In the genomic region with DNA sequence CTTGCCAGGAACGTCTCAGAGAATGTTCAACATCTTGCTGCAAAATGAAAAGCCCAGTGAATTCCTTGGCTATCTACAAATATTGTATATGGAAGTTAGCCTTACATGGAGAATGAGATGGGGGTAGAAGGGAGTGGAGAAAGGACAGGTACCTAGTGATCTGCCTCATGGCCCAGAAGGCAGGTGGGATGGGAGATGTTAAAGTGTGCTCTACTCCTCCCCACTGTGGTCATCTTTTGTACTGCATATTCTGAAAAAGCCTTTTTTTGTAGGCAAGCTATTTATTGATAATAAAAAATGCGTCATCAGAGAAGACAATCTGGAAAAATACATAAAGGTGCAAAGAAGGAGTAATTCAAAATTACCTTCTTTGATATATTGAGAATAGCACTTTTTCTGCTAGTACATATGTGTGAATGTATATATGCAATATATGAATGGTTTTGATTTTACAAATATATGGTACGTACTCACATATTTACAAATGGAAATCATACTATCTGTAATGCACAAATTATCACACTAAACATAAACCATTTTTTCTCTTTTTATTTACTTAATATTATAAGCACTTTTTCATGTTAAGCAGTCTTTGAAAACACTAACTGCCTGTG, we compare ENCODE assay signal across 7 cellular contexts. TPM values are rescaled to one million over a fixed set of nuclear protein-coding genes. Genes with fewer than 3 reads are reported as not detected.
DNase-seq lines count a peak whose midpoint lies in the region; ATAC-seq and TF ChIP-seq lines count a peak whose summit lies in the region.

No MANE protein-coding gene starts in this region.

- POLR2A ChIA-PET in HEK293 (lab: Yijun Ruan, JAX): no interaction called here

- no peak for DNase-seq in GM06990 (ENCODE audit: extremely low read depth, insufficient read length)
- DNase-seq in NCI-H345 (lab: John Stamatoyannopoulos, UW): peak; percentile 40
- no peak for DNase-seq in dorsolateral prefrontal cortex
- no peak for DNase-seq in activated T-cell treated with anti-CD3 and anti-CD28 coated beads, Interleukin-2, amount 50 U/mL, for 72 hours
- DNase-seq in NK-92 (lab: John Stamatoyannopoulos, UW; ENCODE audit: unreplicated experiment): no peak

- H3K9me3 Mint-ChIP-seq in activated T-cell treated with anti-CD3 and anti-CD28 coated beads, Interleukin-2, amount 50 U/mL, for 72 hours: no peaks in the 10 kb centered on the region

- intact Hi-C loops in dorsolateral prefrontal cortex (cut with DNase I): loop anchor here in 1 of 2 donors (5.0 kb wide), 1 partner anchor 256 kb away; no protein-coding TSS in a partner anchor

- H3K4me3 ChIP-seq in GM06990 (replicated peaks; ENCODE audit: low read depth, low read length) (no peak overlapping the region), HEK293 (ENCODE audit: low read depth, low read length) (no peak overlapping the region), dorsolateral prefrontal cortex (no peak overlapping the region), neutrophil (ENCODE audit: low read depth in 1 of 2, low read length in 1 of 2) (no peak overlapping the region)

- H3K36me3 ChIP-seq in GM06990 (ENCODE audit: control insufficient read depth, insufficient read depth, low read length) (no peaks in the 10 kb centered on the region), HEK293 (ENCODE audit: control insufficient read depth in 2 of 2, insufficient read depth in 1 of 2, low read length in 2 of 2) (no peaks in the 10 kb centered on the region), neutrophil (no peaks in the 10 kb centered on the region)

- H3K27me3 Mint-ChIP-seq in activated T-cell treated with anti-CD3 and anti-CD28 coated beads, Interleukin-2, amount 50 U/mL, for 72 hours (ENCODE audit: low read depth): no peaks in the 10 kb centered on the region

- H3K36me3 Mint-ChIP-seq in activated T-cell treated with anti-CD3 and anti-CD28 coated beads, Interleukin-2, amount 50 U/mL, for 72 hours (ENCODE audit: insufficient read depth in 2 of 2): no peaks in the 10 kb centered on the region

- TF ChIP-seq CTCF in GM06990 (IDR thresholded peaks at IDR 0.05; ENCODE audit: insufficient read depth, low read length, poor library complexity, severe bottlenecking) (peak; percentile 61), HEK293 (tag by site-specific recombination; IDR thresholded peaks at IDR 0.05) (peak; percentile 13; the same call in 1 of the 2 replicates), dorsolateral prefrontal cortex (IDR thresholded peaks at IDR 0.05 in 54 of 56, conservative IDR thresholded peaks at IDR 0.05 in 2 of 56; ENCODE audit: low read depth in 1 of 56, partially characterized antibody in 56 of 56) (peak; percentile 41 to 79 (median 66)), neutrophil (IDR thresholded peaks at IDR 0.05) (peak; percentile 49)

- no peak overlapping the region for H3K27ac Mint-ChIP-seq in activated T-cell treated with anti-CD3 and anti-CD28 coated beads, Interleukin-2, amount 50 U/mL, for 72 hours

- ATAC-seq in activated T-cell treated with anti-CD3 and anti-CD28 coated beads, Interleukin-2, amount 50 U/mL, for 72 hours (replicated peaks in 1 of 2): no peak

- no peaks in the 10 kb centered on the region for H3K27me3 ChIP-seq in GM06990 (replicated peaks; ENCODE audit: control insufficient read depth, insufficient read depth, low read length)
- H3K27me3 ChIP-seq in dorsolateral prefrontal cortex: no peaks in the 10 kb centered on the region
- no peaks in the 10 kb centered on the region for H3K27me3 ChIP-seq in neutrophil

- H3K4me1 ChIP-seq in HEK293 (ENCODE audit: control insufficient read depth, insufficient read depth, low read length) (no peaks in the 10 kb centered on the region), neutrophil (ENCODE audit: control insufficient read depth in 1 of 2, insufficient read depth in 1 of 2, low read depth in 1 of 2, low read length in 1 of 2) (no peaks in the 10 kb centered on the region)

- CTCF ChIA-PET in HEK293 (lab: Yijun Ruan, JAX): interaction anchor here (0.6 to 6.6 kb wide), 33 partner anchors 9 to 1024 kb away, joined by 3 to 79 read pairs (median 4); no protein-coding TSS in a partner anchor

- H3K27ac ChIP-seq in HEK293 (ENCODE audit: extremely low read depth, low read depth, low read length) (no peak overlapping the region), dorsolateral prefrontal cortex (no peak overlapping the region), neutrophil (no peak overlapping the region)

- no peak overlapping the region for H3K4me3 Mint-ChIP-seq in activated T-cell treated with anti-CD3 and anti-CD28 coated beads, Interleukin-2, amount 50 U/mL, for 72 hours

- H3K9me3 ChIP-seq in HEK293 (ENCODE audit: control insufficient read depth, insufficient read depth, low read depth, low read length) (no peaks in the 10 kb centered on the region), neutrophil (no peaks in the 10 kb centered on the region)

- H3K4me1 Mint-ChIP-seq in activated T-cell treated with anti-CD3 and anti-CD28 coated beads, Interleukin-2, amount 50 U/mL, for 72 hours (ENCODE audit: low read depth): no peaks in the 10 kb centered on the region

TF ChIP-seq in HEK293, 187 proteins besides CTCF, POLR2A, EP300 and RAD21:
- no peak for TF ChIP-seq ZNF501 (tag by site-specific recombination; IDR thresholded peaks at IDR 0.05)
- no peak for TF ChIP-seq ZNF558 (tag by site-specific recombination; IDR thresholded peaks at IDR 0.05)
- peak; percentile 22; the same call in 1 of the 2 replicates for TF ChIP-seq ZNF654 (tag by site-specific recombination; IDR thresholded peaks at IDR 0.05; ENCODE audit: low read depth)
- TF ChIP-seq ZNF221 (tag by site-specific recombination; IDR thresholded peaks at IDR 0.05; ENCODE audit: borderline replicate concordance): no peak
- TF ChIP-seq ZNF560 (tag by site-specific recombination; IDR thresholded peaks at IDR 0.05; ENCODE audit: borderline replicate concordance): no peak
- no peak for TF ChIP-seq ZNF530 (tag by site-specific recombination; IDR thresholded peaks at IDR 0.05; ENCODE audit: low read depth)

RNA-seq across cellular contexts. Expression of a gene that starts 19.1 kb away (rescaled TPM):
- total RNA-seq in dorsolateral prefrontal cortex: under 1 TPM in 11 of 120 experiments, not detected in 109; 0.23 to 0.96 (median 0.40) TPM
- total RNA-seq in activated T-cell treated with anti-CD3 and anti-CD28 coated beads, Interleukin-2, amount 50 U/mL, for 72 hours: not detected

Comparison
In these comparisons a context has a peak if more than half of its experiments do, and no peak if none do; other contexts are left out.
1. CTCF ChIP-seq: peak in every context shown above with its lines; median percentile 66 in dorsolateral prefrontal cortex; 61 in GM06990; 49 in neutrophil; 13 in HEK293.